In genomic region chr7:141551080-141551772, GRCh38 we compare ENCODE assay signal across 8 cellular contexts. TPM values are rescaled to one million over a fixed set of nuclear protein-coding genes. Genes with fewer than 3 reads are reported as not detected.
DNase-seq lines count a peak whose midpoint lies in the region; ATAC-seq and TF ChIP-seq lines count a peak whose summit lies in the region.

TSS of gene AGK (plus strand) at chr7:141551410. CDS start at chr7:141555467, 4,057 bp downstream.

- no peaks in the 10 kb centered on the region for H3K27me3 Mint-ChIP-seq in activated T-helper 2 cell treated with anti-CD3 and anti-CD28 coated beads, Interferon-gamma antibody, Interleukin-2, Interleukin-4, amounts not matched to agents 10 μg/mL and 5 μg/mL and 100 μg/mL, durations not matched to agents 14 hours and 24 hours and 36 hours (ENCODE audit: low read depth)
- no peaks in the 10 kb centered on the region for H3K27me3 Mint-ChIP-seq in nephron (ENCODE audit: low read depth)
- no peaks in the 10 kb centered on the region for H3K27me3 Mint-ChIP-seq in stimulated activated naive CD8-positive, alpha-beta T cell treated with anti-CD3 and anti-CD28 coated beads, Interleukin-15, Interleukin-2, amounts not matched to agents 100 ng/mL and 50 ng/mL, for 24 hours

- CTCF ChIA-PET in RWPE1 (lab: Yijun Ruan, JAX) = interaction anchor here (0.7 kb wide), 1 partner anchor 754 kb away, joined by 3 read pairs; no protein-coding TSS in a partner anchor

- peak; percentile 92 for ATAC-seq in GM21737 (IDR thresholded peaks at IDR 0.05; ENCODE audit: unreplicated experiment)

- POLR2A ChIA-PET in RWPE1 (lab: Yijun Ruan, JAX; ENCODE audit: low non-redundant PET) = no interaction called here

- no peaks in the 10 kb centered on the region for H3K9me3 Mint-ChIP-seq in activated T-helper 2 cell treated with anti-CD3 and anti-CD28 coated beads, Interferon-gamma antibody, Interleukin-2, Interleukin-4, amounts not matched to agents 10 μg/mL and 5 μg/mL and 100 μg/mL, durations not matched to agents 14 hours and 24 hours and 36 hours
- H3K9me3 Mint-ChIP-seq in nephron = no peaks in the 10 kb centered on the region
- H3K9me3 Mint-ChIP-seq in stimulated activated naive CD8-positive, alpha-beta T cell treated with anti-CD3 and anti-CD28 coated beads, Interleukin-15, Interleukin-2, amounts not matched to agents 100 ng/mL and 50 ng/mL, for 24 hours = no peaks in the 10 kb centered on the region

- no peaks in the 10 kb centered on the region for H3K9me2 ChIP-seq in DOHH2 (replicated peaks; ENCODE audit: control insufficient read depth, low read length)

- H3K4me3 ChIP-seq in DOHH2 (ENCODE audit: low read length) = peak within 1 kb of the TSS; percentile 88
- peak within 1 kb of the TSS; percentile 88 for H3K4me3 ChIP-seq in fibroblast of pulmonary artery (replicated peaks; ENCODE audit: low read depth, low read length)

- peaks cover 35% of the 10 kb centered on the region for H3K79me2 ChIP-seq in DOHH2 (ENCODE audit: control insufficient read depth, low read length)

- H3K4me1 Mint-ChIP-seq in activated T-helper 2 cell treated with anti-CD3 and anti-CD28 coated beads, Interferon-gamma antibody, Interleukin-2, Interleukin-4, amounts not matched to agents 10 μg/mL and 5 μg/mL and 100 μg/mL, durations not matched to agents 14 hours and 24 hours and 36 hours (ENCODE audit: low read depth) = peaks cover 41% of the 10 kb centered on the region
- H3K4me1 Mint-ChIP-seq in nephron = peaks cover 21% of the 10 kb centered on the region
- peaks cover 53% of the 10 kb centered on the region for H3K4me1 Mint-ChIP-seq in stimulated activated naive CD8-positive, alpha-beta T cell treated with anti-CD3 and anti-CD28 coated beads, Interleukin-15, Interleukin-2, amounts not matched to agents 100 ng/mL and 50 ng/mL, for 24 hours (ENCODE audit: low read depth)

- H3K4me1 ChIP-seq in DOHH2 (ENCODE audit: control insufficient read depth, low read length) = peaks cover 34% of the 10 kb centered on the region

- H3K36me3 Mint-ChIP-seq in activated T-helper 2 cell treated with anti-CD3 and anti-CD28 coated beads, Interferon-gamma antibody, Interleukin-2, Interleukin-4, amounts not matched to agents 10 μg/mL and 5 μg/mL and 100 μg/mL, durations not matched to agents 14 hours and 24 hours and 36 hours (ENCODE audit: low read depth) = peaks cover 48% of the 10 kb centered on the region
- H3K36me3 Mint-ChIP-seq in nephron (ENCODE audit: low read depth) = peaks cover 14% of the 10 kb centered on the region
- peaks cover 41% of the 10 kb centered on the region for H3K36me3 Mint-ChIP-seq in stimulated activated naive CD8-positive, alpha-beta T cell treated with anti-CD3 and anti-CD28 coated beads, Interleukin-15, Interleukin-2, amounts not matched to agents 100 ng/mL and 50 ng/mL, for 24 hours (ENCODE audit: low read depth)

- peaks cover 33% of the 10 kb centered on the region for H3K36me3 ChIP-seq in DOHH2 (ENCODE audit: control insufficient read depth, low read length)

- H3K27ac ChIP-seq in DOHH2 (ENCODE audit: low read depth, low read length) (peak within 1 kb of the TSS; percentile 7; the same call in 1 of the 2 replicates), RWPE1 (peak within 1 kb of the TSS; percentile 62)

- TF ChIP-seq CTCF in DOHH2 (IDR thresholded peaks at IDR 0.05; ENCODE audit: low read depth, low read length, poor library complexity, severe bottlenecking) = no peak
- TF ChIP-seq CTCF in RWPE1 (conservative IDR thresholded peaks at IDR 0.05; ENCODE audit: low read depth) = no peak
- TF ChIP-seq CTCF in fibroblast of pulmonary artery (IDR thresholded peaks at IDR 0.05; ENCODE audit: low read length, missing control alignments) = no peak
- TF ChIP-seq CTCF in nephron (IDR thresholded peaks at IDR 0.05; ENCODE audit: unreplicated experiment in 3 of 3) = no peak

- peak within 1 kb of the TSS; percentile 97 for H3K27ac Mint-ChIP-seq in activated T-helper 2 cell treated with anti-CD3 and anti-CD28 coated beads, Interferon-gamma antibody, Interleukin-2, Interleukin-4, amounts not matched to agents 10 μg/mL and 5 μg/mL and 100 μg/mL, durations not matched to agents 14 hours and 24 hours and 36 hours
- peak within 1 kb of the TSS; percentile 82 to 94 (median 89) for H3K27ac Mint-ChIP-seq in nephron
- H3K27ac Mint-ChIP-seq in stimulated activated naive CD8-positive, alpha-beta T cell treated with anti-CD3 and anti-CD28 coated beads, Interleukin-15, Interleukin-2, amounts not matched to agents 100 ng/mL and 50 ng/mL, for 24 hours = peak within 1 kb of the TSS; percentile 92

- H4K20me1 ChIP-seq in DOHH2 (ENCODE audit: control insufficient read depth, insufficient read depth, low read depth, low read length) = no peaks in the 10 kb centered on the region

- H3K27me3 ChIP-seq in DOHH2 (ENCODE audit: control insufficient read depth, low read length) = no peaks in the 10 kb centered on the region

- no peaks in the 10 kb centered on the region for H3K9me3 ChIP-seq in DOHH2 (ENCODE audit: control insufficient read depth, insufficient read depth, low read length)

- DNase-seq in KG1 (lab: John Stamatoyannopoulos, UW) = peak; percentile 24
- DNase-seq in RWPE1 (ENCODE audit: low spot score) = peak; percentile 70
- peak; percentile 75 for DNase-seq in activated T-helper 2 cell treated with anti-CD3 and anti-CD28 coated beads, Interferon-gamma antibody, Interleukin-2, Interleukin-4, amounts not matched to agents 10 μg/mL and 5 μg/mL and 100 μg/mL, durations not matched to agents 14 hours and 24 hours and 36 hours (ENCODE audit: low spot score)
- peak; percentile 79 for DNase-seq in fibroblast of pulmonary artery (ENCODE audit: low read depth)

- H3K4me2 ChIP-seq in DOHH2 (ENCODE audit: low read length) = peak within 1 kb of the TSS; percentile 85

- peaks cover 4% of the 10 kb centered on the region for H3F3A ChIP-seq in DOHH2 (ENCODE audit: control insufficient read depth, insufficient read depth)

- peak within 1 kb of the TSS; percentile 92 for H3K4me3 Mint-ChIP-seq in activated T-helper 2 cell treated with anti-CD3 and anti-CD28 coated beads, Interferon-gamma antibody, Interleukin-2, Interleukin-4, amounts not matched to agents 10 μg/mL and 5 μg/mL and 100 μg/mL, durations not matched to agents 14 hours and 24 hours and 36 hours (ENCODE audit: low read depth)
- peak within 1 kb of the TSS; percentile 89 to 90 (median 90) for H3K4me3 Mint-ChIP-seq in nephron
- peak within 1 kb of the TSS; percentile 97 for H3K4me3 Mint-ChIP-seq in stimulated activated naive CD8-positive, alpha-beta T cell treated with anti-CD3 and anti-CD28 coated beads, Interleukin-15, Interleukin-2, amounts not matched to agents 100 ng/mL and 50 ng/mL, for 24 hours

- intact Hi-C loops in activated T-helper 2 cell treated with anti-CD3 and anti-CD28 coated beads, Interferon-gamma antibody, Interleukin-2, Interleukin-4, amounts not matched to agents 10 μg/mL and 5 μg/mL and 100 μg/mL, durations not matched to agents 14 hours and 24 hours and 36 hours (cut with micrococcal nuclease) = loop anchor here (1.0 to 10.0 kb wide), 5 partner anchors 126 to 1156 kb away; partner anchors contain the start of genes BRAF, MRPS33, SLC37A3 and SSBP1

RNA-seq across cellular contexts. Expression of gene AGK, which starts in this region (rescaled TPM):
- total RNA-seq in activated T-helper 2 cell treated with anti-CD3 and anti-CD28 coated beads, Interferon-gamma antibody, Interleukin-2, Interleukin-4, amounts not matched to agents 10 μg/mL and 5 μg/mL and 100 μg/mL, durations not matched to agents 14 hours and 24 hours and 36 hours = 144 and 147 TPM in 2 replicates

Comparison
In these comparisons a context has a peak if more than half of its experiments do, and no peak if none do; other contexts are left out.
1. Peak in every context shown above with its lines: DNase-seq, ATAC-seq, H3K4me3 ChIP-seq and H3K27ac ChIP-seq.
2. DNase-seq: peak in every context shown above with its lines; median percentile 79 in fibroblast of pulmonary artery; 75 in activated T-helper 2 cell treated with anti-CD3 and anti-CD28 coated beads, Interferon-gamma antibody, Interleukin-2, Interleukin-4, amounts not matched to agents 10 μg/mL and 5 μg/mL and 100 μg/mL, durations not matched to agents 14 hours and 24 hours and 36 hours; 70 in RWPE1; 24 in KG1.